ENCODE assay signal across 38 cellular contexts in the genomic region with DNA sequence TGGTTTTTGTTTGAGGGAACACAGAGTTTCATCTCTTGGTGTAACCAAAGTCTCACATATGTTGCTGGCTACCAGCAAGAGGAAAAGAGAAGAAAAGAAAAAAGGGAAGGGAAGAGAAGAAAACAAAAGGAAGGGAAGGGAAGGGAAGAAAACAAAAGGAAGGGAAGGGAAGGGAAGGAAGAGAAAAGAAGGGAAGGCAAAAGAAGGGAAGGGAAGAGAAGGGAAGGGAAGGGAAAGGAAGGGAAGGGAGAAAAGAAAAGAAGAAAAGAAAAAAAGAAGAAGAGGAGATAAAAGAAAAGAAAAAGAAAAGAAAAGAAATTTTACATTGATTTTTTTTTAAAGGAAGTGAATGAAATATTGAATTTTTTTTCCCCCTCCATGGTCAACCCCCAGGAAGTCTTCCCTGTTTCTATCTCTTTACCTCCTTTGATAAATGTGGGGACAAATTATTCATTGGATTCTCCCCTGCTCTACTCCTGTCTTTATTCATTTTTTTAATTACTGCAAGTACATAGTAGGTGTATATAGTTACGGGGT.
"Had no signal": no experiment of that assay in that cellular context is flagged by ENCODE, and none has a peak within 500 bp of the region (broad histone marks: within the 10 kb centered on the region; RNA-seq: fewer than 3 reads in every experiment).

No MANE protein-coding gene starts in this region.

- DNase-seq: activated CD4-positive, alpha-beta memory T cell treated with anti-CD3 and anti-CD28 coated beads, Interleukin-2, amount 10 ng/mL, durations not matched to agents 7 days and 5 days; activated CD4-positive, alpha-beta T cell treated with anti-CD3 and anti-CD28 coated beads for 1 hour; activated CD4-positive, alpha-beta T cell treated with anti-CD3 and anti-CD28 coated beads for 36 hours; activated CD4-positive, alpha-beta T cell treated with anti-CD3 and anti-CD28 coated beads, Interleukin-2, amount 10 ng/mL, durations not matched to agents 7 days and 5 days; activated CD4-positive, alpha-beta T cell treated with anti-CD3 and anti-CD28 coated beads, Interleukin-2, amount 50 U/mL, for 48 hours; activated CD4-positive, CD25-positive, alpha-beta regulatory T cell; activated CD8-positive, alpha-beta memory T cell treated with anti-CD3 and anti-CD28 coated beads for 24 hours; activated CD8-positive, alpha-beta memory T cell treated with anti-CD3 and anti-CD28 coated beads, Interleukin-2, amount 10 ng/mL, durations not matched to agents 7 days and 5 days; activated CD8-positive, alpha-beta memory T cell treated with anti-CD3 and anti-CD28 coated beads, Interleukin-2, amount 50 U/mL, for 48 hours; activated CD8-positive, alpha-beta T cell treated with anti-CD3 and anti-CD28 coated beads, Interleukin-2, amount 10 ng/mL, durations not matched to agents 7 days and 5 days; activated effector memory CD4-positive, alpha-beta T cell treated with Interleukin-2 at 50 U/mL for 16 hours; activated gamma-delta T cell; activated naive CD4-positive, alpha-beta T cell treated with anti-CD3 and anti-CD28 coated beads, Interleukin-2, amount 10 ng/mL, durations not matched to agents 7 days and 5 days; activated naive CD4-positive, alpha-beta T cell treated with Interleukin-2 at 50 U/mL for 16 hours; activated naive CD8-positive, alpha-beta T cell treated with anti-CD3 and anti-CD28 coated beads, Interleukin-2, amount 10 ng/mL, durations not matched to agents 7 days and 5 days; activated naive CD8-positive, alpha-beta T cell treated with anti-CD3 and anti-CD28 coated beads, Interleukin-2, amount 50 U/mL, for 24 hours; activated T-cell treated with anti-CD3 and anti-CD28 coated beads, Interleukin-2, amount 50 U/mL, for 24 hours; activated T-cell treated with anti-CD3 and anti-CD28 coated beads, Interleukin-2, amount 50 U/mL, for 48 hours; amygdala; anterior cingulate cortex; caudate nucleus; cerebellar nuclear complex; T-helper 1 cell; T-helper 2 cell; T-helper 9 cell had no signal

- H3K27ac ChIP-seq: ascending aorta, cardiac muscle cell, VCaP had no signal

- H3K4me3 Mint-ChIP-seq: activated CD4-positive, alpha-beta memory T cell treated with anti-CD3 and anti-CD28 coated beads, Interleukin-2, amount 10 ng/mL, durations not matched to agents 7 days and 5 days; activated CD4-positive, alpha-beta T cell treated with anti-CD3 and anti-CD28 coated beads for 36 hours; activated CD4-positive, alpha-beta T cell treated with anti-CD3 and anti-CD28 coated beads, Interleukin-2, amount 10 ng/mL, durations not matched to agents 7 days and 5 days; activated CD8-positive, alpha-beta memory T cell treated with anti-CD3 and anti-CD28 coated beads, Interleukin-2, amount 10 ng/mL, durations not matched to agents 7 days and 5 days; activated CD8-positive, alpha-beta T cell treated with anti-CD3 and anti-CD28 coated beads, Interleukin-2, amount 10 ng/mL, durations not matched to agents 7 days and 5 days; activated naive CD4-positive, alpha-beta T cell treated with anti-CD3 and anti-CD28 coated beads, Interleukin-2, amount 10 ng/mL, durations not matched to agents 7 days and 5 days; activated naive CD4-positive, alpha-beta T cell treated with anti-CD3 and anti-CD28 coated beads, Interleukin-2, amount 50 U/mL, for 24 hours; activated naive CD8-positive, alpha-beta T cell; activated naive CD8-positive, alpha-beta T cell treated with anti-CD3 and anti-CD28 coated beads, Interleukin-2, amount 10 ng/mL, durations not matched to agents 7 days and 5 days; activated naive CD8-positive, alpha-beta T cell treated with anti-CD3 and anti-CD28 coated beads, Interleukin-2, amount 50 U/mL, for 24 hours; activated T-cell treated with anti-CD3 and anti-CD28 coated beads, Interleukin-2, amount 50 U/mL, for 24 hours; brain; central memory CD8-positive, alpha-beta T cell; T-helper 1 cell treated with Interleukin-12 subunit alpha and Interleukin-12 subunit beta and Interleukin-4 antibody, amounts not matched to agents 30 μg/mL and 1 μg/mL, for 36 hours; T-helper 2 cell treated with Interferon-gamma antibody and Interleukin-4, amounts not matched to agents 5 μg/mL and 100 μg/mL, for 36 hours had no signal

- H3K36me3 Mint-ChIP-seq: activated CD8-positive, alpha-beta memory T cell treated with anti-CD3 and anti-CD28 coated beads, Interleukin-2, amount 10 ng/mL, durations not matched to agents 7 days and 5 days; activated naive CD4-positive, alpha-beta T cell treated with anti-CD3 and anti-CD28 coated beads, Interleukin-2, amount 10 ng/mL, durations not matched to agents 7 days and 5 days; activated naive CD4-positive, alpha-beta T cell treated with anti-CD3 and anti-CD28 coated beads, Interleukin-2, amount 50 U/mL, for 24 hours; activated naive CD8-positive, alpha-beta T cell; activated naive CD8-positive, alpha-beta T cell treated with anti-CD3 and anti-CD28 coated beads, Interleukin-2, amount 10 ng/mL, durations not matched to agents 7 days and 5 days; brain had no signal

- H3K4me3 ChIP-seq: ascending aorta, cardiac muscle cell had no signal

- H3K4me1 Mint-ChIP-seq: activated CD4-positive, alpha-beta memory T cell treated with anti-CD3 and anti-CD28 coated beads, Interleukin-2, amount 10 ng/mL, durations not matched to agents 7 days and 5 days; activated CD4-positive, alpha-beta T cell treated with anti-CD3 and anti-CD28 coated beads for 36 hours; activated CD4-positive, alpha-beta T cell treated with anti-CD3 and anti-CD28 coated beads, Interleukin-2, amount 10 ng/mL, durations not matched to agents 7 days and 5 days; activated CD8-positive, alpha-beta memory T cell treated with anti-CD3 and anti-CD28 coated beads, Interleukin-2, amount 10 ng/mL, durations not matched to agents 7 days and 5 days; activated naive CD4-positive, alpha-beta T cell treated with anti-CD3 and anti-CD28 coated beads, Interleukin-2, amount 10 ng/mL, durations not matched to agents 7 days and 5 days; activated naive CD4-positive, alpha-beta T cell treated with anti-CD3 and anti-CD28 coated beads, Interleukin-2, amount 50 U/mL, for 24 hours; activated naive CD8-positive, alpha-beta T cell treated with anti-CD3 and anti-CD28 coated beads, Interleukin-2, amount 10 ng/mL, durations not matched to agents 7 days and 5 days; activated naive CD8-positive, alpha-beta T cell treated with anti-CD3 and anti-CD28 coated beads, Interleukin-2, amount 50 U/mL, for 24 hours; brain; central memory CD8-positive, alpha-beta T cell had no signal

- ATAC-seq: activated CD4-positive, alpha-beta T cell treated with anti-CD3 and anti-CD28 coated beads for 36 hours; activated CD4-positive, CD25-positive, alpha-beta regulatory T cell treated with anti-CD3 and anti-CD28 coated beads, Interleukin-2, amount 50 U/mL, for 24 hours; activated CD8-positive, alpha-beta memory T cell treated with anti-CD3 and anti-CD28 coated beads, Interleukin-2, amount 10 ng/mL, durations not matched to agents 7 days and 5 days; activated CD8-positive, alpha-beta T cell treated with anti-CD3 and anti-CD28 coated beads, Interleukin-2, amount 10 ng/mL, durations not matched to agents 7 days and 5 days; activated naive CD8-positive, alpha-beta T cell treated with anti-CD3 and anti-CD28 coated beads, Interleukin-2, amount 50 U/mL, for 24 hours had no signal

- H3K27me3 Mint-ChIP-seq: activated CD4-positive, alpha-beta memory T cell treated with anti-CD3 and anti-CD28 coated beads, Interleukin-2, amount 10 ng/mL, durations not matched to agents 7 days and 5 days; activated CD4-positive, alpha-beta T cell treated with anti-CD3 and anti-CD28 coated beads for 36 hours; activated CD4-positive, alpha-beta T cell treated with anti-CD3 and anti-CD28 coated beads, Interleukin-2, amount 10 ng/mL, durations not matched to agents 7 days and 5 days; activated CD8-positive, alpha-beta memory T cell treated with anti-CD3 and anti-CD28 coated beads, Interleukin-2, amount 10 ng/mL, durations not matched to agents 7 days and 5 days; activated naive CD4-positive, alpha-beta T cell treated with anti-CD3 and anti-CD28 coated beads, Interleukin-2, amount 50 U/mL, for 24 hours; activated naive CD8-positive, alpha-beta T cell; activated naive CD8-positive, alpha-beta T cell treated with anti-CD3 and anti-CD28 coated beads, Interleukin-2, amount 10 ng/mL, durations not matched to agents 7 days and 5 days; activated naive CD8-positive, alpha-beta T cell treated with anti-CD3 and anti-CD28 coated beads, Interleukin-2, amount 50 U/mL, for 24 hours; central memory CD8-positive, alpha-beta T cell had no signal

- H3K27ac Mint-ChIP-seq: activated CD4-positive, alpha-beta memory T cell treated with anti-CD3 and anti-CD28 coated beads, Interleukin-2, amount 10 ng/mL, durations not matched to agents 7 days and 5 days; activated CD4-positive, alpha-beta T cell treated with anti-CD3 and anti-CD28 coated beads for 36 hours; activated CD4-positive, alpha-beta T cell treated with anti-CD3 and anti-CD28 coated beads, Interleukin-2, amount 10 ng/mL, durations not matched to agents 7 days and 5 days; activated CD8-positive, alpha-beta memory T cell treated with anti-CD3 and anti-CD28 coated beads, Interleukin-2, amount 10 ng/mL, durations not matched to agents 7 days and 5 days; activated CD8-positive, alpha-beta T cell treated with anti-CD3 and anti-CD28 coated beads, Interleukin-2, amount 10 ng/mL, durations not matched to agents 7 days and 5 days; activated naive CD4-positive, alpha-beta T cell treated with anti-CD3 and anti-CD28 coated beads, Interleukin-2, amount 10 ng/mL, durations not matched to agents 7 days and 5 days; activated naive CD4-positive, alpha-beta T cell treated with anti-CD3 and anti-CD28 coated beads, Interleukin-2, amount 50 U/mL, for 24 hours; activated naive CD8-positive, alpha-beta T cell; activated naive CD8-positive, alpha-beta T cell treated with anti-CD3 and anti-CD28 coated beads, Interleukin-2, amount 10 ng/mL, durations not matched to agents 7 days and 5 days; activated naive CD8-positive, alpha-beta T cell treated with anti-CD3 and anti-CD28 coated beads, Interleukin-2, amount 50 U/mL, for 24 hours; activated T-cell treated with anti-CD3 and anti-CD28 coated beads, Interleukin-2, amount 50 U/mL, for 24 hours; activated T-helper 2 cell treated with anti-CD3 and anti-CD28 coated beads, Interferon-gamma antibody, Interleukin-2, Interleukin-4, amounts not matched to agents 10 μg/mL and 5 μg/mL and 100 μg/mL, durations not matched to agents 14 hours and 24 hours and 36 hours; brain; T-helper 1 cell treated with Interleukin-12 subunit alpha and Interleukin-12 subunit beta and Interleukin-4 antibody, amounts not matched to agents 30 μg/mL and 1 μg/mL, for 36 hours; T-helper 2 cell treated with Interferon-gamma antibody and Interleukin-4, amounts not matched to agents 5 μg/mL and 100 μg/mL, for 36 hours had no signal

- FAIRE-seq: bronchial epithelial cell, TTC549 had no signal

- H3K9me3 ChIP-seq: ascending aorta had no signal

- H3K27me3 ChIP-seq: ascending aorta, cardiac muscle cell had no signal

- H3K4me1 ChIP-seq: ascending aorta had no signal

- H3K36me3 ChIP-seq: ascending aorta, cardiac muscle cell had no signal
